20 cellular contexts compared by ENCODE assay signal in genomic region chr2:138335036-138335435, GRCh38.
A peak's percentile ranks its signal among the peaks of the same experiment; 100 is the strongest.
DNase-seq lines count a peak whose midpoint lies in the region; ATAC-seq and TF ChIP-seq lines count a peak whose summit lies in the region.
"Had no signal": no experiment of that assay in that cellular context is flagged by ENCODE, and none has a peak within 500 bp of the region (broad histone marks: within the 10 kb centered on the region; RNA-seq: fewer than 3 reads in every experiment).

No MANE protein-coding gene starts in this region.

- no peaks in the 10 kb centered on the region for H3K79me2 ChIP-seq in SK-N-SH (ENCODE audit: insufficient read depth)

- H3K36me3 ChIP-seq in SK-N-SH (replicated peaks in 1 of 2; ENCODE audit: control insufficient read depth in 1 of 2, insufficient read depth in 2 of 2, low read length in 1 of 2) (no peaks in the 10 kb centered on the region), aorta (ENCODE audit: control insufficient read depth in 1 of 2, insufficient read depth in 2 of 2, low read length in 1 of 2) (no peaks in the 10 kb centered on the region)
- H3K36me3 ChIP-seq: HAP-1, SJCRH30 had no signal

- H3K4me3 ChIP-seq in SK-N-SH (ENCODE audit: low read depth in 2 of 2, low read length in 1 of 2) (no peak overlapping the region), fibroblast of villous mesenchyme (ENCODE audit: low read depth, low read length) (no peak overlapping the region), aorta (ENCODE audit: low read length in 2 of 2) (no peak overlapping the region)
- H3K4me3 ChIP-seq: HAP-1, PC-9, SJCRH30 had no signal

- ATAC-seq in aorta (ENCODE audit: low FRiP score) (peak; percentile 46), GM18907 (IDR thresholded peaks at IDR 0.05; ENCODE audit: unreplicated experiment) (no peak), HG02852 (IDR thresholded peaks at IDR 0.05; ENCODE audit: unreplicated experiment) (no peak)

- TF ChIP-seq CTCF in SK-N-SH (IDR thresholded peaks at IDR 0.05) (no peak), fibroblast of villous mesenchyme (IDR thresholded peaks at IDR 0.05; ENCODE audit: insufficient read depth, low read depth, low read length) (no peak), mesothelial cell of epicardium (IDR thresholded peaks at IDR 0.05; ENCODE audit: unreplicated experiment) (no peak)

- no peaks in the 10 kb centered on the region for H3F3A ChIP-seq in SK-N-SH (replicated peaks; ENCODE audit: insufficient read depth)

- H3K36me3 Mint-ChIP-seq in mesothelial cell of epicardium, result no peaks in the 10 kb centered on the region

- no peak overlapping the region for H3K4me2 ChIP-seq in SK-N-SH
- H3K4me2 ChIP-seq: PC-9 had no signal

- H3K4me1 ChIP-seq in SK-N-SH (ENCODE audit: control insufficient read depth in 1 of 2, insufficient read depth in 2 of 2, low read depth in 1 of 2, low read length in 1 of 2) (peaks cover 0 to 6% of the 10 kb centered on the region in 2 experiments; a peak in 2 of 4 replicates), aorta (ENCODE audit: control insufficient read depth in 1 of 2, insufficient read depth in 2 of 2, low read length in 2 of 2) (peaks cover 3% of the 10 kb centered on the region in 2 donors)
- H3K4me1 ChIP-seq: SJCRH30 had no signal

- H3K4me1 Mint-ChIP-seq in mesothelial cell of epicardium, result peaks cover 12% of the 10 kb centered on the region

- peak; percentile 1 for DNase-seq in SK-N-SH
- peak; percentile 28 for DNase-seq in fibroblast of villous mesenchyme (ENCODE audit: low read depth)
- DNase-seq in mesothelial cell of epicardium (ENCODE audit: low spot score in 2 of 2, unreplicated experiment in 2 of 2), result no peak
- no peak for DNase-seq in aorta
- no peak for DNase-seq in NCI-H69 (lab: John Stamatoyannopoulos, UW)
- DNase-seq: ACHN, AML-193, EL, KBM-7, MV-4-11, NCI-H1417, NCI-H2029, NCI-H2171, NCI-H446 treated with DMSO at 0.1 percent for 48 hours, NCI-H748 treated with DMSO at 0.1 percent for 48 hours, PC-9, SJCRH30 had no signal

- no peaks in the 10 kb centered on the region for H3K27me3 Mint-ChIP-seq in mesothelial cell of epicardium (ENCODE audit: low read depth)

- peak overlapping the region in 1 of 2 experiments; percentile 58; a peak in 2 of 4 replicates for H3K27ac ChIP-seq in SK-N-SH (ENCODE audit: low read depth in 2 of 2, low read length in 1 of 2)
- no peak overlapping the region for H3K27ac ChIP-seq in aorta (ENCODE audit: low read depth in 1 of 2, low read length in 2 of 2)
- H3K27ac ChIP-seq: PC-9, SJCRH30 had no signal

- H3K9me3 ChIP-seq in SK-N-SH, result no peaks in the 10 kb centered on the region
- H3K9me3 ChIP-seq in aorta (ENCODE audit: control insufficient read depth, low read length), result no peaks in the 10 kb centered on the region
- H3K9me3 ChIP-seq: HAP-1, SJCRH30 had no signal

- peaks cover 4% of the 10 kb centered on the region for H3K9me3 Mint-ChIP-seq in mesothelial cell of epicardium

- H3K27ac Mint-ChIP-seq in mesothelial cell of epicardium, result peak overlapping the region; percentile 28

- no peak for TF ChIP-seq RAD21 in SK-N-SH (IDR thresholded peaks at IDR 0.05; ENCODE audit: low read length)

- CTCF ChIA-PET in SK-N-SH (lab: Yijun Ruan, JAX), result no interaction called here

- intact Hi-C loops in aorta (cut with DNase I), result no loop called here

- H3K27me3 ChIP-seq in SK-N-SH (ENCODE audit: insufficient read depth) (no peaks in the 10 kb centered on the region), aorta (ENCODE audit: control insufficient read depth in 1 of 2, insufficient read depth in 2 of 2, low read length in 1 of 2) (no peaks in the 10 kb centered on the region)
- H3K27me3 ChIP-seq: SJCRH30 had no signal

- H3K9me2 ChIP-seq in SK-N-SH, result no peaks in the 10 kb centered on the region

- no peak overlapping the region for H2AFZ ChIP-seq in SK-N-SH (ENCODE audit: low read depth)
- H2AFZ ChIP-seq: PC-9 had no signal

- no peak overlapping the region for H3K4me3 Mint-ChIP-seq in mesothelial cell of epicardium

- no peak overlapping the region for H3K9ac ChIP-seq in SK-N-SH

- TF ChIP-seq EP300 in SK-N-SH (IDR thresholded peaks at IDR 0.05; ENCODE audit: borderline replicate concordance in 1 of 2, low read depth in 1 of 2, low read length in 1 of 2), result no peak

- H4K20me1 ChIP-seq in SK-N-SH (ENCODE audit: insufficient read depth), result no peaks in the 10 kb centered on the region

- POLR2A ChIA-PET in SK-N-SH (lab: Yijun Ruan, JAX), result no interaction called here

TF ChIP-seq in SK-N-SH, 30 proteins besides CTCF, POLR2A, EP300 and RAD21:
- TF ChIP-seq EZH2phosphoT487 (IDR thresholded peaks at IDR 0.05; ENCODE audit: borderline replicate concordance, low read depth) (no peak), ELF1 (IDR thresholded peaks at IDR 0.05) (no peak), TCF12 (IDR thresholded peaks at IDR 0.05) (peak; percentile 38), PBX3 (IDR thresholded peaks at IDR 0.05) (0 out of 2 replicates have a peak, but pooled peaks have one; percentile 45), NFIC (IDR thresholded peaks at IDR 0.05; ENCODE audit: borderline replicate concordance) (no peak), FOXM1 (IDR thresholded peaks at IDR 0.05; ENCODE audit: low read depth) (no peak), SIN3A (IDR thresholded peaks at IDR 0.05; ENCODE audit: borderline replicate concordance, low read depth, low read length) (no peak)

Comparison
In these comparisons a context has a peak if more than half of its experiments do, and no peak if none do; other contexts are left out.
1. DNase-seq: peak in SK-N-SH (single experiment) and fibroblast of villous mesenchyme (single experiment); none in mesothelial cell of epicardium (0 of 2), aorta (0 of 2) and NCI-H69 (single experiment).